Comparison of ENCODE assay signal across 23 cellular contexts in genomic region chr9:120235081-120235480, GRCh38.
"Had no signal": no experiment of that assay in that cellular context is flagged by ENCODE, and none has a peak within 500 bp of the region (broad histone marks: within the 10 kb centered on the region; RNA-seq: fewer than 3 reads in every experiment).

No MANE protein-coding gene starts in this region.

- H3K4me3 ChIP-seq: hepatocyte, lower lobe of right lung, thyroid gland had no signal

- H3K4me3 Mint-ChIP-seq: activated CD4-positive, alpha-beta memory T cell treated with anti-CD3 and anti-CD28 coated beads, Interleukin-2, amount 10 ng/mL, durations not matched to agents 7 days and 5 days; activated naive CD4-positive, alpha-beta T cell treated with anti-CD3 and anti-CD28 coated beads for 36 hours; activated naive CD8-positive, alpha-beta T cell treated with anti-CD3 and anti-CD28 coated beads, Interleukin-2, amount 50 U/mL, for 24 hours; brain; effector memory CD8-positive, alpha-beta T cell; mesothelial cell of epicardium had no signal

- H3K27ac ChIP-seq: hepatocyte, lower lobe of right lung, thyroid gland had no signal

- H3K4me1 Mint-ChIP-seq: activated CD4-positive, alpha-beta memory T cell treated with anti-CD3 and anti-CD28 coated beads, Interleukin-2, amount 10 ng/mL, durations not matched to agents 7 days and 5 days; activated naive CD8-positive, alpha-beta T cell treated with anti-CD3 and anti-CD28 coated beads, Interleukin-2, amount 50 U/mL, for 24 hours; mesothelial cell of epicardium had no signal

- H3K27me3 ChIP-seq: hepatocyte, thyroid gland had no signal

- H3K9me3 ChIP-seq: lower lobe of right lung, thyroid gland had no signal

- H3K27me3 Mint-ChIP-seq: activated CD4-positive, alpha-beta memory T cell treated with anti-CD3 and anti-CD28 coated beads, Interleukin-2, amount 10 ng/mL, durations not matched to agents 7 days and 5 days; activated naive CD8-positive, alpha-beta T cell treated with anti-CD3 and anti-CD28 coated beads, Interleukin-2, amount 50 U/mL, for 24 hours had no signal

- H3K27ac Mint-ChIP-seq: activated CD4-positive, alpha-beta memory T cell treated with anti-CD3 and anti-CD28 coated beads, Interleukin-2, amount 10 ng/mL, durations not matched to agents 7 days and 5 days; activated naive CD4-positive, alpha-beta T cell treated with anti-CD3 and anti-CD28 coated beads for 36 hours; activated naive CD8-positive, alpha-beta T cell treated with anti-CD3 and anti-CD28 coated beads, Interleukin-2, amount 50 U/mL, for 24 hours; activated T-helper 2 cell treated with anti-CD3 and anti-CD28 coated beads, Interferon-gamma antibody, Interleukin-2, Interleukin-4, amounts not matched to agents 10 μg/mL and 5 μg/mL and 100 μg/mL, durations not matched to agents 14 hours and 24 hours and 36 hours; brain; effector memory CD8-positive, alpha-beta T cell; mesothelial cell of epicardium had no signal

- H3K4me1 ChIP-seq: lower lobe of right lung, thyroid gland had no signal

- H3K9me3 Mint-ChIP-seq: activated CD4-positive, alpha-beta memory T cell treated with anti-CD3 and anti-CD28 coated beads, Interleukin-2, amount 10 ng/mL, durations not matched to agents 7 days and 5 days; activated naive CD4-positive, alpha-beta T cell treated with anti-CD3 and anti-CD28 coated beads for 36 hours; activated naive CD8-positive, alpha-beta T cell treated with anti-CD3 and anti-CD28 coated beads, Interleukin-2, amount 50 U/mL, for 24 hours; activated T-helper 2 cell treated with anti-CD3 and anti-CD28 coated beads, Interferon-gamma antibody, Interleukin-2, Interleukin-4, amounts not matched to agents 10 μg/mL and 5 μg/mL and 100 μg/mL, durations not matched to agents 14 hours and 24 hours and 36 hours; brain; effector memory CD8-positive, alpha-beta T cell; mesothelial cell of epicardium had no signal

- DNase-seq: activated CD4-positive, alpha-beta memory T cell treated with anti-CD3 and anti-CD28 coated beads, Interleukin-2, amount 10 ng/mL, durations not matched to agents 7 days and 5 days; activated CD4-positive, alpha-beta T cell treated with anti-CD3 and anti-CD28 coated beads for 48 hours; activated CD4-positive, CD25-positive, alpha-beta regulatory T cell; activated naive CD4-positive, alpha-beta T cell treated with anti-CD3 and anti-CD28 coated beads for 36 hours; activated naive CD8-positive, alpha-beta T cell treated with anti-CD3 and anti-CD28 coated beads, Interleukin-2, amount 50 U/mL, for 24 hours; activated T-cell treated with anti-CD3 and anti-CD28 coated beads, Interleukin-2, amount 50 U/mL, for 1 hour; anterior cingulate cortex; caudate nucleus; effector memory CD8-positive, alpha-beta T cell; foreskin fibroblast; left colon; lower lobe of right lung; retina; stimulated activated CD4-positive, alpha-beta T cell treated with anti-CD3 and anti-CD28 coated beads, Interleukin-12 subunit alpha, Interleukin-12 subunit beta, amount 100 ng/mL, for 4 hours; stimulated activated CD4-positive, alpha-beta T cell treated with anti-CD3 and anti-CD28 coated beads, Interleukin-1b, Interleukin-23, amount 100 ng/mL, for 48 hours; stimulated activated CD8-positive, alpha-beta memory T cell treated with anti-CD3 and anti-CD28 coated beads, Interleukin-4, amount 100 ng/mL, for 48 hours; stimulated activated naive CD4-positive, alpha-beta T cell; T-helper 9 cell; thyroid gland had no signal

- H3K36me3 Mint-ChIP-seq: brain, mesothelial cell of epicardium had no signal

- H3K79me2 ChIP-seq: hepatocyte had no signal

- H3K36me3 ChIP-seq: lower lobe of right lung, thyroid gland had no signal

- H3K4me2 ChIP-seq: hepatocyte had no signal

- H2AFZ ChIP-seq: hepatocyte had no signal
